16 cellular contexts compared by ENCODE assay signal in genomic region chr2:62596061-62596658, GRCh38.
DNase-seq lines count a peak whose midpoint lies in the region; ATAC-seq and TF ChIP-seq lines count a peak whose summit lies in the region.
"Had no signal": no experiment of that assay in that cellular context is flagged by ENCODE, and none has a peak within 500 bp of the region (broad histone marks: within the 10 kb centered on the region; RNA-seq: fewer than 3 reads in every experiment).

No MANE protein-coding gene starts in this region.

- H3K4me3 Mint-ChIP-seq in brain: no peak overlapping the region
- H3K4me3 Mint-ChIP-seq: activated T-helper 1 cell treated with anti-CD3 and anti-CD28 coated beads, Interleukin-12 subunit alpha, Interleukin-12 subunit beta, Interleukin-2, Interleukin-4 antibody, amounts not matched to agents 30 ng/mL and 10 ng/mL and 1 ng/mL, durations not matched to agents 14 hours and 24 hours and 36 hours; central memory CD8-positive, alpha-beta T cell; memory B cell had no signal

- TF ChIP-seq CTCF in HFF-Myc (IDR thresholded peaks at IDR 0.05; ENCODE audit: low read depth, low read length, missing control alignments): no peak
- no peak for TF ChIP-seq CTCF in brain (conservative IDR thresholded peaks at IDR 0.05)

- in situ Hi-C loops in ACHN (cut with HindIII; ENCODE audit: low pct_ligation_motif_present, low pct_unique_long_range_greater_than_20kb, low sequenced_read_pairs): no loop called here

- H3K4me3 ChIP-seq in HFF-Myc (replicated peaks; ENCODE audit: low read depth, low read length): no peak overlapping the region

- H3K9me3 Mint-ChIP-seq in brain: peaks cover 0 to 14% (median 2%) of the 10 kb centered on the region in 5 experiments
- H3K9me3 Mint-ChIP-seq: activated T-helper 1 cell treated with anti-CD3 and anti-CD28 coated beads, Interleukin-12 subunit alpha, Interleukin-12 subunit beta, Interleukin-2, Interleukin-4 antibody, amounts not matched to agents 30 ng/mL and 10 ng/mL and 1 ng/mL, durations not matched to agents 14 hours and 24 hours and 36 hours; central memory CD8-positive, alpha-beta T cell had no signal

- ATAC-seq in HG03342 (IDR thresholded peaks at IDR 0.05; ENCODE audit: unreplicated experiment) (no peak), HG03045 (IDR thresholded peaks at IDR 0.05; ENCODE audit: unreplicated experiment) (no peak)

- no peaks in the 10 kb centered on the region for H3K36me3 Mint-ChIP-seq in brain

- H3K27ac Mint-ChIP-seq in brain: peak overlapping the region in 3 of 5 experiments; percentile 5 to 78 (median 8)
- H3K27ac Mint-ChIP-seq: activated T-helper 1 cell treated with anti-CD3 and anti-CD28 coated beads, Interleukin-12 subunit alpha, Interleukin-12 subunit beta, Interleukin-2, Interleukin-4 antibody, amounts not matched to agents 30 ng/mL and 10 ng/mL and 1 ng/mL, durations not matched to agents 14 hours and 24 hours and 36 hours; memory B cell had no signal

- peaks cover 4% of the 10 kb centered on the region for H3K27me3 Mint-ChIP-seq in brain

- H3K4me1 Mint-ChIP-seq in brain: no peaks in the 10 kb centered on the region
- H3K4me1 Mint-ChIP-seq: central memory CD8-positive, alpha-beta T cell had no signal

- DNase-seq in ACHN (peak; percentile 23), HFF-Myc (ENCODE audit: extremely low read depth, low read depth) (peak; percentile 75), kidney tubule cell (ENCODE audit: low spot score) (peak; percentile 70), KG1 (lab: John Stamatoyannopoulos, UW) (no peak), NCI-H2081 treated with DMSO at 0.1 percent for 48 hours (lab: John Stamatoyannopoulos, UW) (no peak)
- DNase-seq: activated CD4-positive, CD25-positive, alpha-beta regulatory T cell treated with anti-CD3 and anti-CD28 coated beads, Interleukin-2, amount 50 U/mL, for 72 hours; glutamatergic neuron; H7; Kasumi-1; NCI-H2171 had no signal

Comparison
In these comparisons a context has a peak if more than half of its experiments do, and no peak if none do; other contexts are left out.
1. DNase-seq: peak in ACHN (single experiment), HFF-Myc (single experiment) and kidney tubule cell (single experiment); none in KG1 (single experiment) and NCI-H2081 treated with DMSO at 0.1 percent for 48 hours (single experiment).